In the genomic region with DNA sequence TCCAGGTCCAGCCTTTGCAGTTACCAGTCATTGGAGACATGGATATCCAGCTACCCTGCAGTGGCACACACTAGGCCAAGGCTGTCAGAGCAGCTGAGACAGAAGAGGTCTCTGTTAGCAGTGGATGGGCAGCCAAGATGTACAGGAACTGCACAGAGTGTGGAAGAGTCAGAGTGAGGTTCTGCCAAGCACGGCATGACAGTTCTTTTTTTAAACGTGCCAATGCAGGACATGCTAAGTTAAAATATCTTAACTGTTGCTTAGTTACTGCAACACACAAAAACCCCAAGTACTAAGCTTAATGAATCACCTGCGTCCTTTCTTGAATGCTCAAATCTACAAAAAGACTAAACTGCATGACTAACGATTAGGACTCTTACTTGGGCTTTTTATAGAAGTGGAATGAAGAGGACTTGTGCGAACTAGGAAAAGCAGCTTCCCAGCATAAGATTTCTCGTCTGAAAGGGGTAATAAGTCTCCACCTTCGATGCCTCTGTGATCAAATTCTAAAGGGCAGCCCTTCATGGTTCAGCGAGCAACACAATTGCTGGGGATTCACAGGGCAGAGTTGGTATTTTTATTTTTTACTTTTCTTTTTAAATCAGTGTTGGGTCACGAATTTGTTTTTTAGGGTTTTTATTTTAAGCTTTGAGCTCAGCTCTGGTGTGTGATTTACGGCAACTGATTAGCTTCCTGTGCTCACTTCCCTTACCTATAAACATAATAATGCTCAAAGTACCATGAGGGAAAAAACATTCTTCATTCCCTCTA, we compare ENCODE assay signal across 8 cellular contexts. TPM values are rescaled to one million over a fixed set of nuclear protein-coding genes. Genes with fewer than 3 reads are reported as not detected.
DNase-seq lines count a peak whose midpoint lies in the region; ATAC-seq, FAIRE-seq and TF ChIP-seq lines count a peak whose summit lies in the region.

No MANE protein-coding gene starts in this region.

- H3K27me3 ChIP-seq in CD4-positive, alpha-beta memory T cell (ENCODE audit: insufficient read depth, low read length): no peaks in the 10 kb centered on the region

- TF ChIP-seq CTCF in foreskin fibroblast (IDR thresholded peaks at IDR 0.05; ENCODE audit: low read depth, low read length): no peak

- H3K27ac ChIP-seq in CD4-positive, alpha-beta memory T cell (ENCODE audit: low read depth, low read length): peak overlapping the region; percentile 29

- ATAC-seq in HG03432 (IDR thresholded peaks at IDR 0.05; ENCODE audit: unreplicated experiment): peak; percentile 61

- no peaks in the 10 kb centered on the region for H3K36me3 ChIP-seq in CD4-positive, alpha-beta memory T cell (ENCODE audit: insufficient read depth, low read length)

- H3K27ac Mint-ChIP-seq in CD4-positive, alpha-beta memory T cell: peak overlapping the region; percentile 72 to 93 (median 90)
- peak overlapping the region; percentile 86 for H3K27ac Mint-ChIP-seq in activated T-cell treated with anti-CD3 and anti-CD28 coated beads, Interleukin-2, amount 50 U/mL, for 24 hours

- TF ChIP-seq POLR2A in GM19193 (IDR thresholded peaks at IDR 0.05; ENCODE audit: extremely low read depth, insufficient read depth, insufficient read length): peak; percentile 26

- intact Hi-C loops in CD4-positive, alpha-beta memory T cell (cut with micrococcal nuclease): loop anchor here (2.0 kb wide), 1 partner anchor 21 kb away; the partner anchor contains the start of gene MAPK1IP1L

- peaks cover 37% of the 10 kb centered on the region for H3K4me1 ChIP-seq in CD4-positive, alpha-beta memory T cell (ENCODE audit: insufficient read depth, low read length)

- no peaks in the 10 kb centered on the region for H3K9me3 Mint-ChIP-seq in CD4-positive, alpha-beta memory T cell
- H3K9me3 Mint-ChIP-seq in activated T-cell treated with anti-CD3 and anti-CD28 coated beads, Interleukin-2, amount 50 U/mL, for 24 hours: no peaks in the 10 kb centered on the region

- POLR2A ChIA-PET in CD4-positive, alpha-beta memory T cell (lab: Charles Lee; ENCODE audit: partially characterized antibody): interaction anchor here (1.0 to 3.4 kb wide), 7 partner anchors 9 to 191 kb away, joined by 3 to 18 read pairs (median 6); partner anchors contain the start of genes MAPK1IP1L, SOCS4 and WDHD1

- peak; percentile 24 to 52 (median 36) for DNase-seq in CD4-positive, alpha-beta memory T cell
- DNase-seq in activated T-cell treated with anti-CD3 and anti-CD28 coated beads, Interleukin-2, amount 50 U/mL, for 24 hours: peak; percentile 41
- DNase-seq in foreskin fibroblast: peak; percentile 48 to 59
- peak; percentile 46 for DNase-seq in putamen (ENCODE audit: low spot score)
- DNase-seq in DMS153 treated with DMSO at 0.1 percent for 48 hours (lab: John Stamatoyannopoulos, UW; ENCODE audit: unreplicated experiment): no peak
- DNase-seq in urothelium cell line (ENCODE audit: low spot score): no peak

- FAIRE-seq in urothelium cell line (lab: Jason Lieb, UNC): no peak

- H3K9me3 ChIP-seq in CD4-positive, alpha-beta memory T cell (ENCODE audit: control insufficient read depth in 1 of 2, low read length in 2 of 2): no peaks in the 10 kb centered on the region

- peak overlapping the region; percentile 24 to 85 (median 57) for H3K4me3 Mint-ChIP-seq in CD4-positive, alpha-beta memory T cell
- H3K4me3 Mint-ChIP-seq in activated T-cell treated with anti-CD3 and anti-CD28 coated beads, Interleukin-2, amount 50 U/mL, for 24 hours: peak overlapping the region; percentile 32

- CTCF ChIA-PET in CD4-positive, alpha-beta memory T cell (lab: Charles Lee; ENCODE audit: partially characterized antibody): interaction anchor here (0.6 to 3.7 kb wide), 10 partner anchors 8 to 89 kb away, joined by 3 to 16 read pairs (median 4); partner anchors contain the start of genes MAPK1IP1L, SOCS4 and WDHD1

- H3K4me3 ChIP-seq in CD4-positive, alpha-beta memory T cell (ENCODE audit: low read length in 2 of 2): peak overlapping the region in 1 of 2 donors; percentile 6
- no peak overlapping the region for H3K4me3 ChIP-seq in foreskin fibroblast (ENCODE audit: low read depth in 1 of 2, low read length in 2 of 2)

- H3K36me3 Mint-ChIP-seq in CD4-positive, alpha-beta memory T cell: peaks cover 0 to 11% of the 10 kb centered on the region in 2 donors
- H3K36me3 Mint-ChIP-seq in activated T-cell treated with anti-CD3 and anti-CD28 coated beads, Interleukin-2, amount 50 U/mL, for 24 hours (ENCODE audit: low read depth): peaks cover 25% of the 10 kb centered on the region

- no peaks in the 10 kb centered on the region for H3K27me3 Mint-ChIP-seq in CD4-positive, alpha-beta memory T cell
- H3K27me3 Mint-ChIP-seq in activated T-cell treated with anti-CD3 and anti-CD28 coated beads, Interleukin-2, amount 50 U/mL, for 24 hours: no peaks in the 10 kb centered on the region

- H3K4me1 Mint-ChIP-seq in CD4-positive, alpha-beta memory T cell: peaks cover 24 to 44% (median 38%) of the 10 kb centered on the region in 4 donors
- peaks cover 39% of the 10 kb centered on the region for H3K4me1 Mint-ChIP-seq in activated T-cell treated with anti-CD3 and anti-CD28 coated beads, Interleukin-2, amount 50 U/mL, for 24 hours (ENCODE audit: low read depth)

RNA-seq across cellular contexts. Expression of gene MAPK1IP1L, which starts 20.6 kb away (rescaled TPM):
- total RNA-seq in CD4-positive, alpha-beta memory T cell: 10 to 100 TPM; 67.2 to 73.4 TPM
- polyA plus RNA-seq in CD4-positive, alpha-beta memory T cell: 10 to 100 TPM; 82.1 to 89.3 TPM

RNA-seq across cellular contexts. Expression of gene SOCS4, which starts 45.0 kb away (rescaled TPM):
- 10 to 100 TPM; 19.2 to 24.5 TPM for total RNA-seq in CD4-positive, alpha-beta memory T cell
- polyA plus RNA-seq in CD4-positive, alpha-beta memory T cell: 1 to 10 TPM; 3.3 to 3.9 TPM

RNA-seq across cellular contexts. Expression of gene WDHD1, which starts 45.2 kb away (rescaled TPM):
- total RNA-seq in CD4-positive, alpha-beta memory T cell: 1 to 10 TPM; 4.0 to 4.1 TPM
- polyA plus RNA-seq in CD4-positive, alpha-beta memory T cell: 1 to 10 TPM; 1.4 to 3.3 TPM

RNA-seq across cellular contexts. Expression of gene LGALS3, which starts 57.0 kb away (rescaled TPM):
- 10 to 100 TPM; 46.3 to 51.1 TPM for total RNA-seq in CD4-positive, alpha-beta memory T cell
- polyA plus RNA-seq in CD4-positive, alpha-beta memory T cell: 10 to 100 TPM; 88.6 to 98.1 TPM

Comparison
In these comparisons a context has a peak if more than half of its experiments do, and no peak if none do; other contexts are left out.
1. DNase-seq: peak in CD4-positive, alpha-beta memory T cell (5 of 5), activated T-cell treated with anti-CD3 and anti-CD28 coated beads, Interleukin-2, amount 50 U/mL, for 24 hours (single experiment), foreskin fibroblast (2 of 2) and putamen (single experiment); none in DMS153 treated with DMSO at 0.1 percent for 48 hours (single experiment) and urothelium cell line (single experiment).